ENCODE assay signal across 8 cellular contexts in genomic region chr19:37251308-37252229, GRCh38. TPM values are rescaled to one million over a fixed set of nuclear protein-coding genes. Genes with fewer than 3 reads are reported as not detected.
A peak's percentile ranks its signal among the peaks of the same experiment; 100 is the strongest.
DNase-seq lines count a peak whose midpoint lies in the region; ATAC-seq and TF ChIP-seq lines count a peak whose summit lies in the region.

No MANE protein-coding gene starts in this region.

- no peaks in the 10 kb centered on the region for H3K36me3 Mint-ChIP-seq in effector memory CD8-positive, alpha-beta T cell (ENCODE audit: insufficient read depth)

- H3K4me3 ChIP-seq in GM12865 (ENCODE audit: low read depth, low read length) (peak overlapping the region; percentile 8; the same call in 1 of the 2 replicates), thymus (ENCODE audit: low read length) (peak overlapping the region; percentile 11)

- H3K9me3 ChIP-seq in thymus (ENCODE audit: control insufficient read depth): peaks cover 8% of the 10 kb centered on the region

- H3K4me1 Mint-ChIP-seq in effector memory CD8-positive, alpha-beta T cell (ENCODE audit: low read depth in 2 of 2): peaks cover 0 to 5% of the 10 kb centered on the region in 2 donors

- peak; percentile 76 for ATAC-seq in effector memory CD8-positive, alpha-beta T cell (replicated peaks)
- ATAC-seq in GM18870 (IDR thresholded peaks at IDR 0.05; ENCODE audit: unreplicated experiment): no peak
- no peak for ATAC-seq in GM18502 (IDR thresholded peaks at IDR 0.05; ENCODE audit: poor library complexity, unreplicated experiment)

- WGBS in thymus: 7% methylated on average over 39 of the region's 39 CpGs

- H3K9me3 Mint-ChIP-seq in effector memory CD8-positive, alpha-beta T cell: peaks cover 11 to 42% of the 10 kb centered on the region in 2 donors

- TF ChIP-seq CTCF in GM12865 (IDR thresholded peaks at IDR 0.05; ENCODE audit: insufficient read depth, low read depth, low read length, missing control alignments): no peak

- H3K36me3 ChIP-seq in thymus (ENCODE audit: control insufficient read depth, insufficient read depth): no peaks in the 10 kb centered on the region

- no peaks in the 10 kb centered on the region for H3K27me3 ChIP-seq in thymus (ENCODE audit: control insufficient read depth, insufficient read depth)

- H3K4me3 Mint-ChIP-seq in effector memory CD8-positive, alpha-beta T cell: peak overlapping the region; percentile 61 to 76

- no peaks in the 10 kb centered on the region for H3K27me3 Mint-ChIP-seq in effector memory CD8-positive, alpha-beta T cell

- H3K4me1 ChIP-seq in thymus (ENCODE audit: control insufficient read depth, insufficient read depth, low read length): no peaks in the 10 kb centered on the region

- DNase-seq in GM12865 (ENCODE audit: low read depth) (peak; percentile 45), NCI-H146 (lab: John Stamatoyannopoulos, UW) (peak; percentile 87), T1000 (lab: John Stamatoyannopoulos, UW) (peak; percentile 97), middle frontal gyrus (ENCODE audit: extremely low spot score, low spot score) (peak; percentile 92)
- peak in 2 of 3 experiments; percentile 19 to 77 for DNase-seq in effector memory CD8-positive, alpha-beta T cell

- no peak overlapping the region for H3K27ac ChIP-seq in thymus (ENCODE audit: low read depth)

- peak overlapping the region in 1 of 2 donors; percentile 47 for H3K27ac Mint-ChIP-seq in effector memory CD8-positive, alpha-beta T cell

RNA-seq across cellular contexts. Expression of gene ZNF383, which starts 33.6 kb away (rescaled TPM):
- 11.7 TPM for polyA plus RNA-seq in thymus

RNA-seq across cellular contexts. Expression of gene ZNF585B, which starts 41.2 kb away (rescaled TPM):
- polyA plus RNA-seq in thymus: 11.3 TPM

Comparison
In these comparisons a context has a peak if more than half of its experiments do, and no peak if none do; other contexts are left out.
1. DNase-seq: peak in every context shown above with its lines; median percentile 97 in T1000; 92 in middle frontal gyrus; 87 in NCI-H146; 48 in effector memory CD8-positive, alpha-beta T cell; 45 in GM12865.